In genomic region chr20:43584448-43585138, GRCh38 we compare ENCODE assay signal across 15 cellular contexts. TPM values are rescaled to one million over a fixed set of nuclear protein-coding genes. Genes with fewer than 3 reads are reported as not detected.
DNase-seq lines count a peak whose midpoint lies in the region; ATAC-seq and TF ChIP-seq lines count a peak whose summit lies in the region.
"Had no signal": no experiment of that assay in that cellular context is flagged by ENCODE, and none has a peak within 500 bp of the region (broad histone marks: within the 10 kb centered on the region; RNA-seq: fewer than 3 reads in every experiment).

No MANE protein-coding gene starts in this region.

- H3K27me3 Mint-ChIP-seq in CD8-positive, alpha-beta memory T cell = peaks cover 5 to 16% of the 10 kb centered on the region in 2 donors
- H3K27me3 Mint-ChIP-seq: activated CD4-positive, alpha-beta memory T cell treated with anti-CD3 and anti-CD28 coated beads for 36 hours; type B pancreatic cell had no signal

- H3K36me3 ChIP-seq in CD8-positive, alpha-beta memory T cell (ENCODE audit: insufficient read depth, low read length) = no peaks in the 10 kb centered on the region
- no peaks in the 10 kb centered on the region for H3K36me3 ChIP-seq in fibroblast of lung (ENCODE audit: control insufficient read depth, insufficient read depth, low read length)

- peaks cover 0 to 4% (median 0%) of the 10 kb centered on the region in 3 donors for H3K4me1 Mint-ChIP-seq in CD8-positive, alpha-beta memory T cell

- no peak overlapping the region for H3K4me2 ChIP-seq in fibroblast of lung (ENCODE audit: extremely low read depth, insufficient read depth, low read length)

- no peaks in the 10 kb centered on the region for H3K9me3 Mint-ChIP-seq in CD8-positive, alpha-beta memory T cell
- H3K9me3 Mint-ChIP-seq: activated CD4-positive, alpha-beta memory T cell treated with anti-CD3 and anti-CD28 coated beads for 36 hours; activated naive CD4-positive, alpha-beta T cell treated with anti-CD3 and anti-CD28 coated beads, Interleukin-2, amount 10 ng/mL, durations not matched to agents 7 days and 5 days; CD4-positive, alpha-beta memory T cell; type B pancreatic cell had no signal

- no peaks in the 10 kb centered on the region for H3K9me3 ChIP-seq in CD8-positive, alpha-beta memory T cell (ENCODE audit: low read length)
- H3K9me3 ChIP-seq in fibroblast of lung (ENCODE audit: control insufficient read depth, insufficient read depth, low read depth, low read length) = no peaks in the 10 kb centered on the region

- no peak overlapping the region for H3K4me3 Mint-ChIP-seq in CD8-positive, alpha-beta memory T cell
- H3K4me3 Mint-ChIP-seq: activated CD4-positive, alpha-beta memory T cell treated with anti-CD3 and anti-CD28 coated beads for 36 hours; activated naive CD4-positive, alpha-beta T cell treated with anti-CD3 and anti-CD28 coated beads, Interleukin-2, amount 10 ng/mL, durations not matched to agents 7 days and 5 days; CD4-positive, alpha-beta memory T cell; type B pancreatic cell had no signal

- no peak overlapping the region for H3K4me3 ChIP-seq in CD8-positive, alpha-beta memory T cell (ENCODE audit: low read length)
- no peak overlapping the region for H3K4me3 ChIP-seq in fibroblast of lung (replicated peaks in 1 of 4; ENCODE audit: control extremely low read depth in 1 of 4, insufficient read depth in 1 of 4, low read depth in 3 of 4, low read length in 4 of 4)
- H3K4me3 ChIP-seq: skin epidermis had no signal

- peak overlapping the region; percentile 12 for H3K27ac ChIP-seq in CD8-positive, alpha-beta memory T cell (ENCODE audit: low read depth, low read length)
- peak overlapping the region; percentile 16 for H3K27ac ChIP-seq in fibroblast of lung (ENCODE audit: insufficient read depth, low read length)
- H3K27ac ChIP-seq: skin epidermis had no signal

- H3K9ac ChIP-seq in fibroblast of lung (ENCODE audit: insufficient read depth, low read length) = no peak overlapping the region

- no peak for ATAC-seq in GM21381 (IDR thresholded peaks at IDR 0.05; ENCODE audit: unreplicated experiment)

- in situ Hi-C loops in GM13977 (cut with MboI; ENCODE audit: low pct_unique_long_range_greater_than_20kb, low sequenced_read_pairs, unreplicated experiment) = no loop called here

- POLR2A ChIA-PET in CD8-positive, alpha-beta memory T cell (lab: Charles Lee) = no interaction called here

- peak overlapping the region in 1 of 8 donors; percentile 32 for H3K27ac Mint-ChIP-seq in CD8-positive, alpha-beta memory T cell
- H3K27ac Mint-ChIP-seq: activated CD4-positive, alpha-beta memory T cell treated with anti-CD3 and anti-CD28 coated beads for 36 hours; activated naive CD4-positive, alpha-beta T cell treated with anti-CD3 and anti-CD28 coated beads, Interleukin-2, amount 10 ng/mL, durations not matched to agents 7 days and 5 days; CD4-positive, alpha-beta memory T cell had no signal

- CTCF ChIA-PET in CD8-positive, alpha-beta memory T cell (lab: Charles Lee) = interaction anchor here (1.3 kb wide), 1 partner anchor 45 kb away, joined by 3 read pairs; no protein-coding TSS in a partner anchor

- no peak for DNase-seq in CD8-positive, alpha-beta memory T cell
- DNase-seq in MV-4-11 (lab: John Stamatoyannopoulos, UW) (peak; percentile 17), fibroblast of lung (ENCODE audit: low read depth in 2 of 2) (peak; percentile 87 to 88), myocyte (ENCODE audit: low read depth) (peak; percentile 97), NCI-H2107 treated with DMSO at 0.1 percent for 48 hours (lab: John Stamatoyannopoulos, UW; ENCODE audit: unreplicated experiment) (no peak), GM13977 (ENCODE audit: low spot score) (no peak)
- no peak for DNase-seq in activated CD8-positive, alpha-beta memory T cell treated with anti-CD3 and anti-CD28 coated beads for 24 hours
- DNase-seq: activated CD4-positive, alpha-beta memory T cell treated with anti-CD3 and anti-CD28 coated beads for 36 hours; activated naive CD4-positive, alpha-beta T cell treated with anti-CD3 and anti-CD28 coated beads, Interleukin-2, amount 10 ng/mL, durations not matched to agents 7 days and 5 days; CD4-positive, alpha-beta memory T cell; NCI-H1417; NCI-H69 had no signal

- H4K20me1 ChIP-seq in fibroblast of lung (ENCODE audit: control insufficient read depth, extremely low read depth, insufficient read depth, low read length) = no peaks in the 10 kb centered on the region

- TF ChIP-seq CTCF in fibroblast of lung (conservative IDR thresholded peaks at IDR 0.05 in 1 of 2, IDR thresholded peaks at IDR 0.05 in 1 of 2; ENCODE audit: low read depth in 1 of 2, low read length in 2 of 2) (no peak), GM13977 (IDR thresholded peaks at IDR 0.05; ENCODE audit: extremely low read depth, insufficient read depth, missing control alignments) (no peak)

- no peak overlapping the region for H2AFZ ChIP-seq in fibroblast of lung (ENCODE audit: low read length)

- H3K36me3 Mint-ChIP-seq in CD8-positive, alpha-beta memory T cell = no peaks in the 10 kb centered on the region
- H3K36me3 Mint-ChIP-seq: activated CD4-positive, alpha-beta memory T cell treated with anti-CD3 and anti-CD28 coated beads for 36 hours; activated naive CD4-positive, alpha-beta T cell treated with anti-CD3 and anti-CD28 coated beads, Interleukin-2, amount 10 ng/mL, durations not matched to agents 7 days and 5 days; CD4-positive, alpha-beta memory T cell; type B pancreatic cell had no signal

- no peaks in the 10 kb centered on the region for H3K27me3 ChIP-seq in CD8-positive, alpha-beta memory T cell (ENCODE audit: insufficient read depth, low read length, poor library complexity, severe bottlenecking)
- H3K27me3 ChIP-seq in fibroblast of lung (ENCODE audit: control insufficient read depth, insufficient read depth, low read length) = no peaks in the 10 kb centered on the region

- H3K79me2 ChIP-seq in fibroblast of lung (ENCODE audit: control insufficient read depth, insufficient read depth, low read length) = no peaks in the 10 kb centered on the region

- H3K4me1 ChIP-seq in CD8-positive, alpha-beta memory T cell (ENCODE audit: insufficient read depth, low read length) = peaks cover under 1% of the 10 kb centered on the region
- peaks cover 7% of the 10 kb centered on the region for H3K4me1 ChIP-seq in fibroblast of lung (ENCODE audit: control insufficient read depth, extremely low read depth, insufficient read depth, low read length)

RNA-seq across cellular contexts. Expression of gene IFT52, which starts 6.1 kb away (rescaled TPM):
- 10 to 100 TPM; 20.2 to 21.3 TPM for total RNA-seq in CD8-positive, alpha-beta memory T cell
- 31.6 TPM for polyA plus RNA-seq in CD8-positive, alpha-beta memory T cell
- total RNA-seq in fibroblast of lung (38.8 and 44.2 TPM in 2 replicates), myocyte (13.6 and 17.4 TPM in 2 replicates)
- polyA plus RNA-seq in fibroblast of lung = 38.3 and 41.9 TPM in 2 replicates
- polyA plus RNA-seq in fibroblast of lung (2012) = 30.0 and 34.1 TPM in 2 replicates
- polyA minus RNA-seq in fibroblast of lung (ENCODE audit: low replicate concordance) = 35.5 and 39.5 TPM in 2 replicates
- 24.7 TPM for polyA plus RNA-seq in myocyte (2012)

RNA-seq across cellular contexts. Expression of gene SGK2, which starts 25.8 kb away (rescaled TPM):
- under 1 TPM; 0.11 to 0.24 TPM for total RNA-seq in CD8-positive, alpha-beta memory T cell
- polyA plus RNA-seq in CD8-positive, alpha-beta memory T cell = not detected
- 0.26 and 0.66 TPM in 2 replicates for total RNA-seq in fibroblast of lung
- polyA plus RNA-seq in fibroblast of lung = 0.05 TPM in 1 of 2 replicates, not detected in the other
- polyA plus RNA-seq in fibroblast of lung (2012) = 0.07 TPM in 1 of 2 replicates, not detected in the other
- polyA minus RNA-seq in fibroblast of lung (ENCODE audit: low replicate concordance) = not detected in 2 replicates
- total RNA-seq in myocyte = 0.19 and 1.7 TPM in 2 replicates
- 0.48 TPM for polyA plus RNA-seq in myocyte (2012)
- polyA plus RNA-seq: CD4-positive, alpha-beta memory T cell had no signal

Comparison
In these comparisons a context has a peak if more than half of its experiments do, and no peak if none do; other contexts are left out.
1. DNase-seq: peak in MV-4-11 (single experiment), fibroblast of lung (2 of 2) and myocyte (single experiment); none in CD8-positive, alpha-beta memory T cell (0 of 5), NCI-H2107 treated with DMSO at 0.1 percent for 48 hours (single experiment), GM13977 (single experiment) and activated CD8-positive, alpha-beta memory T cell treated with anti-CD3 and anti-CD28 coated beads for 24 hours (single experiment).